In the genomic region with DNA sequence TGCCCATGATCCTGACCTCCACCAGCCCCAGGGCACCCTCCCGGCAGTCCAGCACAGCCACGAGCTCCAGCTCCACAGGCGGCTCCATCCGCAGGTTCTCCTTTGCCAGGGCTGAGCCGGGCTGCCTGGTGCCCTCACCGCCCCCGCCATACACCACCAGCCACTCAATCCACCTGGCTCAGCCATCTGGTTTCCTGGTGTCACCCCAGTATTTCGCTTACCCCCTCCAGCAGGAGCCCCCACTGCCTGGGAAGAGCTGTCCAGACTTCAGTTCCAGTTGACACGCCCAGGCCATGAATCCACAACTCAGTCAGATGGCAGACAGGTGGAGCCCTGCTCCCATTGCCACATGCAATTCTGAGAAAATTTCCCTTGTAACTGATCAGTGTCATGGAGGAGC, we compare ENCODE assay signal across 18 cellular contexts. TPM values are rescaled to one million over a fixed set of nuclear protein-coding genes. Genes with fewer than 3 reads are reported as not detected.
DNase-seq lines count a peak whose midpoint lies in the region; ATAC-seq, FAIRE-seq and TF ChIP-seq lines count a peak whose summit lies in the region.
"Had no signal": no experiment of that assay in that cellular context is flagged by ENCODE, and none has a peak within 500 bp of the region (broad histone marks: within the 10 kb centered on the region; RNA-seq: fewer than 3 reads in every experiment).

No MANE protein-coding gene starts in this region.

- H3K27ac Mint-ChIP-seq in neural crest cell (ENCODE audit: unreplicated experiment): no peak overlapping the region
- no peak overlapping the region for H3K27ac Mint-ChIP-seq in naive thymus-derived CD8-positive, alpha-beta T cell
- H3K27ac Mint-ChIP-seq: activated CD4-positive, alpha-beta memory T cell treated with anti-CD3 and anti-CD28 coated beads for 36 hours; activated naive CD4-positive, alpha-beta T cell treated with anti-CD3 and anti-CD28 coated beads, Interleukin-2, amount 10 ng/mL, durations not matched to agents 7 days and 5 days; memory B cell had no signal

- H3K4me1 Mint-ChIP-seq in neural crest cell: peaks cover 40% of the 10 kb centered on the region
- H3K4me1 Mint-ChIP-seq in naive thymus-derived CD8-positive, alpha-beta T cell: peaks cover 16 to 36% (median 33%) of the 10 kb centered on the region in 4 donors

- H3K27me3 Mint-ChIP-seq in neural crest cell (ENCODE audit: low read depth): peaks cover 78% of the 10 kb centered on the region
- peaks cover 25 to 50% (median 44%) of the 10 kb centered on the region in 5 donors for H3K27me3 Mint-ChIP-seq in naive thymus-derived CD8-positive, alpha-beta T cell

- peak overlapping the region; percentile 95 for H3K4me3 Mint-ChIP-seq in neural crest cell
- no peak overlapping the region for H3K4me3 Mint-ChIP-seq in naive thymus-derived CD8-positive, alpha-beta T cell
- H3K4me3 Mint-ChIP-seq: activated CD4-positive, alpha-beta memory T cell treated with anti-CD3 and anti-CD28 coated beads for 36 hours; activated naive CD4-positive, alpha-beta T cell treated with anti-CD3 and anti-CD28 coated beads, Interleukin-2, amount 10 ng/mL, durations not matched to agents 7 days and 5 days; memory B cell had no signal

- POLR2A ChIA-PET in naive thymus-derived CD8-positive, alpha-beta T cell (lab: Charles Lee): no interaction called here

- peak; percentile 14 for TF ChIP-seq CTCF in cardiac fibroblast (IDR thresholded peaks at IDR 0.05; ENCODE audit: low read depth, low read length)
- no peak for TF ChIP-seq CTCF in neural crest cell (conservative IDR thresholded peaks at IDR 0.05)
- no peak for TF ChIP-seq CTCF in D721Med (IDR thresholded peaks at IDR 0.05; ENCODE audit: insufficient read depth, missing control alignments)

- H3K9me3 Mint-ChIP-seq in neural crest cell: no peaks in the 10 kb centered on the region
- H3K9me3 Mint-ChIP-seq in naive thymus-derived CD8-positive, alpha-beta T cell: no peaks in the 10 kb centered on the region
- H3K9me3 Mint-ChIP-seq: activated CD4-positive, alpha-beta memory T cell treated with anti-CD3 and anti-CD28 coated beads for 36 hours; activated naive CD4-positive, alpha-beta T cell treated with anti-CD3 and anti-CD28 coated beads, Interleukin-2, amount 10 ng/mL, durations not matched to agents 7 days and 5 days; memory B cell had no signal

- DNase-seq in NCI-H748 (lab: John Stamatoyannopoulos, UW; ENCODE audit: unreplicated experiment): peak; percentile 10
- no peak for DNase-seq in NCI-H748 treated with DMSO at 0.1 percent for 48 hours (lab: John Stamatoyannopoulos, UW)
- DNase-seq in M059J (ENCODE audit: low read depth): peak; percentile 28
- DNase-seq in cardiac fibroblast (ENCODE audit: low read depth in 2 of 2): no peak
- DNase-seq in neural crest cell (ENCODE audit: low read depth, low spot score): no peak
- DNase-seq in naive thymus-derived CD8-positive, alpha-beta T cell: no peak
- no peak for DNase-seq in D721Med (ENCODE audit: insufficient read length, low spot score)
- DNase-seq: activated CD4-positive, alpha-beta memory T cell treated with anti-CD3 and anti-CD28 coated beads for 36 hours; activated naive CD4-positive, alpha-beta T cell treated with anti-CD3 and anti-CD28 coated beads, Interleukin-2, amount 10 ng/mL, durations not matched to agents 7 days and 5 days; central memory CD4-positive, alpha-beta T cell; NCI-H1092 treated with DMSO at 0.1 percent for 48 hours; NCI-H510A; T-helper 9 cell had no signal

- no peak for ATAC-seq in naive thymus-derived CD8-positive, alpha-beta T cell
- no peak for ATAC-seq in GM19351 (IDR thresholded peaks at IDR 0.05; ENCODE audit: unreplicated experiment)
- ATAC-seq: A549 had no signal

- H3K36me3 Mint-ChIP-seq in neural crest cell (ENCODE audit: low read depth): no peaks in the 10 kb centered on the region
- peaks cover 5 to 9% (median 7%) of the 10 kb centered on the region in 3 donors for H3K36me3 Mint-ChIP-seq in naive thymus-derived CD8-positive, alpha-beta T cell
- H3K36me3 Mint-ChIP-seq: activated CD4-positive, alpha-beta memory T cell treated with anti-CD3 and anti-CD28 coated beads for 36 hours; activated naive CD4-positive, alpha-beta T cell treated with anti-CD3 and anti-CD28 coated beads, Interleukin-2, amount 10 ng/mL, durations not matched to agents 7 days and 5 days had no signal

- H3K4me3 ChIP-seq in cardiac fibroblast (replicated peaks in 1 of 2; ENCODE audit: low read depth in 2 of 2, low read length in 2 of 2): no peak overlapping the region
- H3K4me3 ChIP-seq: A549, upper lobe of left lung had no signal

- no peak for FAIRE-seq in D721Med (lab: Jason Lieb, UNC)
- FAIRE-seq: A549 had no signal

RNA-seq across cellular contexts. Expression of a gene that starts 3.9 kb away (rescaled TPM):
- 0.20 and 1.1 TPM in 2 replicates for total RNA-seq in M059J (2014; rRNA removed; shearing (Covaris generic))
- total RNA-seq in neural crest cell: 24.2 and 25.4 TPM in 2 replicates
- total RNA-seq in naive thymus-derived CD8-positive, alpha-beta T cell: not detected
- not detected for polyA plus RNA-seq in naive thymus-derived CD8-positive, alpha-beta T cell
- total RNA-seq: osteoblast had no signal
- polyA plus RNA-seq: A549 had no signal

Comparison
In these comparisons a context has a peak if more than half of its experiments do, and no peak if none do; other contexts are left out.
1. DNase-seq: peak in NCI-H748 (single experiment) and M059J (single experiment); none in NCI-H748 treated with DMSO at 0.1 percent for 48 hours (single experiment), cardiac fibroblast (0 of 2), neural crest cell (single experiment), naive thymus-derived CD8-positive, alpha-beta T cell (0 of 10) and D721Med (single experiment).
2. RNA of a gene that starts 3.9 kb away (total RNA-seq): 24.2 to 25.4 TPM in neural crest cell; 0.20 to 1.1 TPM in M059J and not detected in naive thymus-derived CD8-positive, alpha-beta T cell; every median in the first group is over 10 times any median in the second.